Comparison of ENCODE assay signal across 14 cellular contexts in the genomic region with DNA sequence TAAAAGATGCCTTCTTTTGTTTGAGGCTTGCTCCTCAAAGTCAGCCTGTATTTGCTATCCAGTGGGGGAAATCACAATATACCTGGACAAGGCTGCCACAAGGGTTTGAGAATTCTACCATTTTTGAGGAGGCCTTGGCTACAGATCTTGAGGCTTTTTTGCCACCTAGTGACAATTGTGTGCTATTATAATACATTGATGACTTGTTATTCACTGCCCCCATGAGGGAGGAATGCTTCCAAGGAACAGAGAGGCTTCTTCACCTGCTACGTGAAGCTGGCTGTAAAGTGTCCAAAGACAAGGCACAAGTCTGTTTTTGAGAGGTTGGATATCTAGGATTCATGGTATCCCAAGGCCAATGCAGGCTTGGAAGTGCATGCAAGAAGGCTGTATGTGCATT.
A peak's percentile ranks its signal among the peaks of the same experiment; 100 is the strongest.
DNase-seq lines count a peak whose midpoint lies in the region; ATAC-seq and TF ChIP-seq lines count a peak whose summit lies in the region.
"Had no signal": no experiment of that assay in that cellular context is flagged by ENCODE, and none has a peak within 500 bp of the region (broad histone marks: within the 10 kb centered on the region; RNA-seq: fewer than 3 reads in every experiment).

No MANE protein-coding gene starts in this region.

- POLR2A ChIA-PET in HCT116 (lab: Charles Lee): no interaction called here
- POLR2A ChIA-PET in SK-N-SH (lab: Yijun Ruan, JAX): no interaction called here

- BruUV-seq in HCT116 (replicated peaks; lab: Mats Ljungman, UMichigan) (no TSS peak), Calu3 (replicated peaks; lab: Mats Ljungman, UMichigan) (no TSS peak)

- H3K9ac ChIP-seq in HCT116 (ENCODE audit: low read length) (no peak overlapping the region), SK-N-SH (no peak overlapping the region)
- H3K9ac ChIP-seq: KMS-11 had no signal

- H3K27me3 ChIP-seq in HCT116 (ENCODE audit: insufficient read depth, low read length) (no peaks in the 10 kb centered on the region), SK-N-SH (ENCODE audit: insufficient read depth) (no peaks in the 10 kb centered on the region)
- H3K27me3 ChIP-seq: esophagus squamous epithelium had no signal

- H3K4me2 ChIP-seq in HCT116 (ENCODE audit: low read length) (no peak overlapping the region), SK-N-SH (no peak overlapping the region)
- H3K4me2 ChIP-seq: KMS-11 had no signal

- intact Hi-C loops in HCT116 (cut with micrococcal nuclease): no loop called here
- intact Hi-C loops in Calu3 (cut with micrococcal nuclease; ENCODE audit: unreplicated experiment): no loop called here

- H3K79me2 ChIP-seq in HCT116 (ENCODE audit: insufficient read depth, low read length): no peaks in the 10 kb centered on the region
- H3K79me2 ChIP-seq in SK-N-SH (ENCODE audit: insufficient read depth): no peaks in the 10 kb centered on the region

- TF ChIP-seq CTCF in AG09309 (IDR thresholded peaks at IDR 0.05; ENCODE audit: control insufficient read depth, insufficient read depth, low read depth, low read length, missing control alignments) (peak; percentile 24), HCT116 (IDR thresholded peaks at IDR 0.05 in 2 of 3, conservative IDR thresholded peaks at IDR 0.05 in 1 of 3; ENCODE audit: borderline replicate concordance in 1 of 3, insufficient read depth in 1 of 3, low read depth in 2 of 3, low read length in 2 of 3) (peak; percentile 36 to 77 (median 37)), SK-N-SH (IDR thresholded peaks at IDR 0.05) (no peak), Calu3 (IDR thresholded peaks at IDR 0.05; ENCODE audit: unreplicated experiment) (no peak)

- no peaks in the 10 kb centered on the region for H3K9me2 ChIP-seq in HCT116 (ENCODE audit: insufficient read depth)
- H3K9me2 ChIP-seq in SK-N-SH: no peaks in the 10 kb centered on the region

- CTCF ChIA-PET in HCT116 (lab: Charles Lee) (no interaction called here), SK-N-SH (lab: Yijun Ruan, JAX) (interaction anchor here (1.2 kb wide), 1 partner anchor 28 kb away, joined by 3 read pairs; no protein-coding TSS in a partner anchor), Calu3 (lab: Charles Lee) (no interaction called here)

- DNase-seq in AG09309 (ENCODE audit: low read depth) (no peak), HCT116 (ENCODE audit: low read depth, low spot score) (peak; percentile 23), SK-N-SH (peak; percentile 20), iPS DF 4.7 (ENCODE audit: extremely low read depth, low spot score) (peak; percentile 11), Calu3 (no peak)
- DNase-seq: activated naive CD4-positive, alpha-beta T cell treated with anti-CD3 and anti-CD28 coated beads, Interleukin-2, amount 50 U/mL, for 16 hours; esophagus squamous epithelium; GF-D8; T-cell had no signal

- 14% methylated on average over 1 of the region's 1 CpG for WGBS in SK-N-SH (ENCODE audit: low lambda C conversion rate)

- H2AFZ ChIP-seq in HCT116 (ENCODE audit: low read depth, low read length, poor library complexity, severe bottlenecking): no peak overlapping the region
- H2AFZ ChIP-seq in SK-N-SH (ENCODE audit: low read depth): no peak overlapping the region

- no peaks in the 10 kb centered on the region for H3K4me1 Mint-ChIP-seq in Calu3 (ENCODE audit: low read depth, unreplicated experiment)
- H3K4me1 Mint-ChIP-seq: neural crest cell, T-cell had no signal

- H3K27me3 Mint-ChIP-seq in Calu3 (ENCODE audit: unreplicated experiment): no peaks in the 10 kb centered on the region
- H3K27me3 Mint-ChIP-seq: T-cell had no signal

- H3K36me3 Mint-ChIP-seq in Calu3 (ENCODE audit: insufficient read depth, unreplicated experiment): no peaks in the 10 kb centered on the region
- H3K36me3 Mint-ChIP-seq: T-cell had no signal

- H3F3A ChIP-seq in SK-N-SH (replicated peaks; ENCODE audit: insufficient read depth): no peaks in the 10 kb centered on the region

- no peak for TF ChIP-seq EP300 in SK-N-SH (IDR thresholded peaks at IDR 0.05; ENCODE audit: borderline replicate concordance in 1 of 2, low read depth in 1 of 2, low read length in 1 of 2)

- H3K27ac ChIP-seq in HCT116 (ENCODE audit: low read depth, low read length) (no peak overlapping the region), SK-N-SH (ENCODE audit: low read depth in 2 of 2, low read length in 1 of 2) (no peak overlapping the region)
- H3K27ac ChIP-seq: esophagus squamous epithelium, KMS-11 had no signal

- RAD21 ChIA-PET in HCT116 (lab: Charles Lee; ENCODE audit: low non-redundant PET in 1 of 2, low total read pairs in 2 of 2, uncharacterized antibody in 2 of 2, unreplicated experiment in 2 of 2): no interaction called here

- H3K9me3 Mint-ChIP-seq in Calu3 (ENCODE audit: low read depth, unreplicated experiment): peaks cover 19% of the 10 kb centered on the region
- H3K9me3 Mint-ChIP-seq: T-cell had no signal

- H3K4me3 ChIP-seq in AG09309 (ENCODE audit: control insufficient read depth, low read depth, low read length) (no peak overlapping the region), HCT116 (replicated peaks in 1 of 2; ENCODE audit: low read depth in 1 of 2, low read length in 2 of 2) (no peak overlapping the region), SK-N-SH (ENCODE audit: low read depth in 2 of 2, low read length in 1 of 2) (no peak overlapping the region)
- H3K4me3 ChIP-seq: esophagus squamous epithelium had no signal

- H3K36me3 ChIP-seq in HCT116 (ENCODE audit: control insufficient read depth in 1 of 2, insufficient read depth in 2 of 2, low read length in 2 of 2): no peaks in the 10 kb centered on the region
- H3K36me3 ChIP-seq in SK-N-SH (replicated peaks in 1 of 2; ENCODE audit: control insufficient read depth in 1 of 2, insufficient read depth in 2 of 2, low read length in 1 of 2): no peaks in the 10 kb centered on the region
- H3K36me3 ChIP-seq: esophagus squamous epithelium had no signal

- H3K4me3 Mint-ChIP-seq in Calu3 (ENCODE audit: low read depth, unreplicated experiment): no peak overlapping the region
- H3K4me3 Mint-ChIP-seq: neural crest cell, T-cell had no signal

- ATAC-seq in HCT116 (peak; percentile 66), HG02852 (IDR thresholded peaks at IDR 0.05; ENCODE audit: unreplicated experiment) (no peak), GM19351 (IDR thresholded peaks at IDR 0.05; ENCODE audit: unreplicated experiment) (no peak), GM21526 (IDR thresholded peaks at IDR 0.05; ENCODE audit: low FRiP score, unreplicated experiment) (no peak)
- ATAC-seq: T-cell had no signal

- H4K20me1 ChIP-seq in HCT116 (ENCODE audit: insufficient read depth) (no peaks in the 10 kb centered on the region), SK-N-SH (ENCODE audit: insufficient read depth) (no peaks in the 10 kb centered on the region)

- TF ChIP-seq RAD21 in HCT116 (IDR thresholded peaks at IDR 0.05; ENCODE audit: low read depth) (peak; percentile 51), SK-N-SH (IDR thresholded peaks at IDR 0.05; ENCODE audit: low read length) (peak; percentile 44; the same call in 1 of the 2 replicates)

- H3K27ac Mint-ChIP-seq in Calu3 (ENCODE audit: unreplicated experiment): no peak overlapping the region
- H3K27ac Mint-ChIP-seq: T-cell had no signal

- peaks cover 0 to 6% of the 10 kb centered on the region in 2 experiments; a peak in 1 of 4 replicates for H3K9me3 ChIP-seq in HCT116 (ENCODE audit: control insufficient read depth in 1 of 2, insufficient read depth in 1 of 2, low read depth in 1 of 2, low read length in 2 of 2)
- H3K9me3 ChIP-seq in SK-N-SH: no peaks in the 10 kb centered on the region

- TF ChIP-seq POLR2A in HCT116 (IDR thresholded peaks at IDR 0.05; ENCODE audit: borderline replicate concordance, extremely low read depth, insufficient read depth, insufficient read length): no peak

- H3K4me1 ChIP-seq in HCT116 (ENCODE audit: control insufficient read depth in 1 of 2, insufficient read depth in 2 of 2, low read length in 2 of 2): no peaks in the 10 kb centered on the region
- no peaks in the 10 kb centered on the region; a peak in 1 of 4 replicates for H3K4me1 ChIP-seq in SK-N-SH (ENCODE audit: control insufficient read depth in 1 of 2, insufficient read depth in 2 of 2, low read depth in 1 of 2, low read length in 1 of 2)
- H3K4me1 ChIP-seq: esophagus squamous epithelium had no signal

TF ChIP-seq in HCT116, 20 proteins besides CTCF, POLR2A, EP300 and RAD21 (continues in another document):
- no peak for TF ChIP-seq YY1 (IDR thresholded peaks at IDR 0.05; ENCODE audit: extremely low read depth, insufficient replicate concordance, low read depth, low read length)

TF ChIP-seq in SK-N-SH, 30 proteins besides CTCF, POLR2A, EP300 and RAD21 (continues in another document):
- TF ChIP-seq MXI1 (IDR thresholded peaks at IDR 0.05; ENCODE audit: low read depth, low read length) (no peak), RXRA (IDR thresholded peaks at IDR 0.05; ENCODE audit: borderline replicate concordance, low read depth) (no peak), GABPA (IDR thresholded peaks at IDR 0.05; ENCODE audit: low read depth) (no peak), JUND (IDR thresholded peaks at IDR 0.05) (no peak), ELF1 (IDR thresholded peaks at IDR 0.05) (no peak), RCOR1 (IDR thresholded peaks at IDR 0.05; ENCODE audit: low read length) (no peak)
- TF ChIP-seq, protein P1, sequence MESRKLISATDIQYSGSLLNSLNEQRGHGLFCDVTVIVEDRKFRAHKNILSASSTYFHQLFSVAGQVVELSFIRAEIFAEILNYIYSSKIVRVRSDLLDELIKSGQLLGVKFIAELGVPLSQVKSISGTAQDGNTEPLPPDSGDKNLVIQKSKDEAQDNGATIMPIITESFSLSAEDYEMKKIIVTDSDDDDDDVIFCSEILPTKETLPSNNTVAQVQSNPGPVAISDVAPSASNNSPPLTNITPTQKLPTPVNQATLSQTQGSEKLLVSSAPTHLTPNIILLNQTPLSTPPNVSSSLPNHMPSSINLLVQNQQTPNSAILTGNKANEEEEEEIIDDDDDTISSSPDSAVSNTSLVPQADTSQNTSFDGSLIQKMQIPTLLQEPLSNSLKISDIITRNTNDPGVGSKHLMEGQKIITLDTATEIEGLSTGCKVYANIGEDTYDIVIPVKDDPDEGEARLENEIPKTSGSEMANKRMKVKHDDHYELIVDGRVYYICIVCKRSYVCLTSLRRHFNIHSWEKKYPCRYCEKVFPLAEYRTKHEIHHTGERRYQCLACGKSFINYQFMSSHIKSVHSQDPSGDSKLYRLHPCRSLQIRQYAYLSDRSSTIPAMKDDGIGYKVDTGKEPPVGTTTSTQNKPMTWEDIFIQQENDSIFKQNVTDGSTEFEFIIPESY (IDR thresholded peaks at IDR 0.05; ENCODE audit: borderline replicate concordance, low read depth): no peak

Comparison
In these comparisons a context has a peak if more than half of its experiments do, and no peak if none do; other contexts are left out.
1. DNase-seq: peak in HCT116 (single experiment), SK-N-SH (single experiment) and iPS DF 4.7 (single experiment); none in AG09309 (single experiment) and Calu3 (single experiment).
2. CTCF ChIP-seq: peak in AG09309 (single experiment) and HCT116 (3 of 3); none in SK-N-SH (single experiment) and Calu3 (single experiment).